10 cellular contexts compared by ENCODE assay signal in genomic region chr4:72468904-72469502, GRCh38.
DNase-seq lines count a peak whose midpoint lies in the region; ATAC-seq, FAIRE-seq and TF ChIP-seq lines count a peak whose summit lies in the region.
"Had no signal": no experiment of that assay in that cellular context is flagged by ENCODE, and none has a peak within 500 bp of the region (broad histone marks: within the 10 kb centered on the region; RNA-seq: fewer than 3 reads in every experiment).

No MANE protein-coding gene starts in this region.

- DNase-seq in NCI-H510A treated with DMSO at 0.1 percent for 48 hours (lab: John Stamatoyannopoulos, UW) (peak; percentile 5), NCI-H510A (lab: John Stamatoyannopoulos, UW) (no peak), NCI-H69 (lab: John Stamatoyannopoulos, UW) (peak; percentile 5), endothelial cell of umbilical vein (ENCODE audit: low read depth, low spot score) (peak; percentile 46), smooth muscle cell of the brain vasculature (ENCODE audit: low read depth, low spot score) (peak; percentile 20), T-helper 9 cell (no peak)
- DNase-seq in activated naive CD4-positive, alpha-beta T cell treated with anti-CD3 and anti-CD28 coated beads, Interleukin-2, amount 50 U/mL, for 72 hours (ENCODE audit: low spot score in 2 of 2), result no peak
- DNase-seq: NK-92 treated with Interleukin-12 subunit alpha and Interleukin-12 subunit beta, amount 100 ng/mL, for 24 hours had no signal

- CTCF ChIA-PET in endothelial cell of umbilical vein (lab: Charles Lee), result interaction anchor here (1.3 to 4.2 kb wide), 2 partner anchors 143 to 173 kb away, joined by 4 to 109 read pairs; no protein-coding TSS in a partner anchor

- no peak overlapping the region for H3K4me3 ChIP-seq in endothelial cell of umbilical vein (replicated peaks in 1 of 3; ENCODE audit: insufficient read depth in 1 of 3, low read depth in 1 of 3, low read length in 3 of 3)

- H3K9me3 ChIP-seq in endothelial cell of umbilical vein (replicated peaks; ENCODE audit: control insufficient read depth, insufficient read depth, low read length), result no peaks in the 10 kb centered on the region

- ATAC-seq in activated naive CD4-positive, alpha-beta T cell treated with anti-CD3 and anti-CD28 coated beads, Interleukin-2, amount 50 U/mL, for 72 hours, result no peak
- no peak for ATAC-seq in GM21423 (IDR thresholded peaks at IDR 0.05; ENCODE audit: unreplicated experiment)
- ATAC-seq: esophagus mucosa had no signal

- POLR2A ChIA-PET in endothelial cell of umbilical vein (lab: Charles Lee), result no interaction called here

- peak in 1 of 2 donors; percentile 23 for TF ChIP-seq CTCF in endothelial cell of umbilical vein (IDR thresholded peaks at IDR 0.05; ENCODE audit: extremely low read depth in 1 of 2, insufficient read depth in 1 of 2, low read depth in 1 of 2, low read length in 2 of 2)

- intact Hi-C loops in endothelial cell of umbilical vein (cut with micrococcal nuclease), result loop anchor here (1.0 to 10.0 kb wide), 3 partner anchors 143 to 734 kb away; no protein-coding TSS in a partner anchor

- TF ChIP-seq POLR2A in endothelial cell of umbilical vein (IDR thresholded peaks at IDR 0.05; ENCODE audit: low read depth, low read length), result no peak

- no peaks in the 10 kb centered on the region for H3K27me3 ChIP-seq in endothelial cell of umbilical vein (ENCODE audit: control insufficient read depth in 2 of 2, insufficient read depth in 2 of 2, low read length in 2 of 2)

- BruUV-seq in endothelial cell of umbilical vein (replicated peaks; lab: Mats Ljungman, UMichigan), result no TSS peak

- no peaks in the 10 kb centered on the region for H3K36me3 ChIP-seq in endothelial cell of umbilical vein (ENCODE audit: control insufficient read depth in 2 of 2, extremely low read depth in 1 of 2, insufficient read depth in 2 of 2, low read length in 2 of 2)

- dilution Hi-C loops in endothelial cell of umbilical vein (cut with MboI; ENCODE audit: extremely low pct_ligation_motif_present, low sequenced_read_pairs), result no loop called here

- peaks cover 3% of the 10 kb centered on the region for H3K4me1 ChIP-seq in endothelial cell of umbilical vein (ENCODE audit: control insufficient read depth, extremely low read depth, insufficient read depth, low read length)

- peaks cover 1 to 16% of the 10 kb centered on the region in 2 donors for H3K9me3 Mint-ChIP-seq in activated naive CD4-positive, alpha-beta T cell treated with anti-CD3 and anti-CD28 coated beads, Interleukin-2, amount 50 U/mL, for 72 hours

- no peak overlapping the region for H3K27ac Mint-ChIP-seq in activated naive CD4-positive, alpha-beta T cell treated with anti-CD3 and anti-CD28 coated beads, Interleukin-2, amount 50 U/mL, for 72 hours

- H3K27ac ChIP-seq in endothelial cell of umbilical vein (ENCODE audit: insufficient read depth, low read depth, low read length), result no peak overlapping the region

- no peak for FAIRE-seq in endothelial cell of umbilical vein (lab: Jason Lieb, UNC)

- peaks cover 0 to 7% of the 10 kb centered on the region in 2 donors for H3K36me3 Mint-ChIP-seq in activated naive CD4-positive, alpha-beta T cell treated with anti-CD3 and anti-CD28 coated beads, Interleukin-2, amount 50 U/mL, for 72 hours

- no peaks in the 10 kb centered on the region for H3K79me2 ChIP-seq in endothelial cell of umbilical vein (ENCODE audit: control insufficient read depth, insufficient read depth, low read length)

- H4K20me1 ChIP-seq in endothelial cell of umbilical vein (replicated peaks; ENCODE audit: control insufficient read depth, extremely low read depth, insufficient read depth, low read length), result no peaks in the 10 kb centered on the region

- no peaks in the 10 kb centered on the region for H3K9me1 ChIP-seq in endothelial cell of umbilical vein (replicated peaks; ENCODE audit: control insufficient read depth, extremely low read depth, insufficient read depth, low read length)

- no peak overlapping the region for H3K4me2 ChIP-seq in endothelial cell of umbilical vein (ENCODE audit: insufficient read depth, low read length)

- H3K9ac ChIP-seq in endothelial cell of umbilical vein (replicated peaks; ENCODE audit: extremely low read depth, insufficient read depth, low read length), result no peak overlapping the region

- no peak overlapping the region for H2AFZ ChIP-seq in endothelial cell of umbilical vein (ENCODE audit: low read depth, low read length)

TF ChIP-seq in endothelial cell of umbilical vein, 7 proteins besides CTCF, POLR2A, EP300 and RAD21:
- TF ChIP-seq POLR2AphosphoS5 (IDR thresholded peaks at IDR 0.05; ENCODE audit: insufficient read depth, low read depth, low read length) (no peak), MYC (IDR thresholded peaks at IDR 0.05; ENCODE audit: low read depth, low read length) (no peak), MAX (IDR thresholded peaks at IDR 0.05; ENCODE audit: insufficient read depth, insufficient read length) (no peak), GATA2 (IDR thresholded peaks at IDR 0.05; ENCODE audit: insufficient read depth, insufficient read length, low read depth, low read length) (no peak), FOS (IDR thresholded peaks at IDR 0.05; ENCODE audit: borderline replicate concordance, insufficient read depth, low read length) (no peak), EZH2 (IDR thresholded peaks at IDR 0.05; ENCODE audit: borderline replicate concordance, low read depth, low read length, severe bottlenecking) (no peak), JUN (IDR thresholded peaks at IDR 0.05; ENCODE audit: borderline replicate concordance, insufficient read depth, insufficient read length, low read depth) (no peak)

Comparison
In these comparisons a context has a peak if more than half of its experiments do, and no peak if none do; other contexts are left out.
1. DNase-seq: peak in NCI-H510A treated with DMSO at 0.1 percent for 48 hours (single experiment), NCI-H69 (single experiment), endothelial cell of umbilical vein (single experiment) and smooth muscle cell of the brain vasculature (single experiment); none in NCI-H510A (single experiment), activated naive CD4-positive, alpha-beta T cell treated with anti-CD3 and anti-CD28 coated beads, Interleukin-2, amount 50 U/mL, for 72 hours (0 of 2) and T-helper 9 cell (single experiment).